In the genomic region with DNA sequence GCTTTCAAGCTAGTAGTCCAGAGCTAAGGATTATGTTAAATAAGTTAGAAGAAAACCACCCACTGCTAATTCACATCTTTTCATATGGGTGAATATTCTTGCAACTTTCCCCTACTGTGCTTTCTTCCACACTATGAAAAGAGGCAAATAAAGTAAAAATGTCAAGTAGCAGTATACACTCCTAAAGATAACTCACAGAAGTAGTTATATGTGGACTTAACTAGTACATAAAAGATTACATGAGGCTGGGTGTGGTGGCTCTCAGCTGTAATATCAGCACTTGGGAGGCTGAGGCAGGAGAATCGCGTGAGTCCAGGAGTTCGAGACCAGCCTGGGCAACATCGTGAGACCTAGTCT, we compare ENCODE assay signal across 24 cellular contexts.
DNase-seq lines count a peak whose midpoint lies in the region; ATAC-seq, FAIRE-seq and TF ChIP-seq lines count a peak whose summit lies in the region.
"Had no signal": no experiment of that assay in that cellular context is flagged by ENCODE, and none has a peak within 500 bp of the region (broad histone marks: within the 10 kb centered on the region; RNA-seq: fewer than 3 reads in every experiment).

No MANE protein-coding gene starts in this region.

- no peak overlapping the region for H2AFZ ChIP-seq in GM12878 (ENCODE audit: control insufficient read depth, low read depth, low read length)

- peak overlapping the region; percentile 94 for H3K4me2 ChIP-seq in GM12878 (ENCODE audit: control insufficient read depth, insufficient read depth)

- TF ChIP-seq EP300 in GM12878 (IDR thresholded peaks at IDR 0.05; ENCODE audit: borderline replicate concordance in 1 of 2, control insufficient read depth in 1 of 2, low read depth in 2 of 2, low read length in 2 of 2): 0 out of 4 replicates have a peak, but pooled peaks of 1 of the 2 experiments have one; percentile 0

- H3K4me3 Mint-ChIP-seq in activated naive CD4-positive, alpha-beta T cell treated with anti-CD3 and anti-CD28 coated beads, Interleukin-2, amount 10 ng/mL, durations not matched to agents 7 days and 5 days: no peak overlapping the region
- H3K4me3 Mint-ChIP-seq: CD8-positive, alpha-beta memory T cell; T-cell had no signal

- peaks cover 81% of the 10 kb centered on the region for H3K79me2 ChIP-seq in GM12878 (ENCODE audit: control insufficient read depth, insufficient read depth, low read length)

- H3K9me3 Mint-ChIP-seq in activated naive CD4-positive, alpha-beta T cell treated with anti-CD3 and anti-CD28 coated beads, Interleukin-2, amount 10 ng/mL, durations not matched to agents 7 days and 5 days: peaks cover 13% of the 10 kb centered on the region

- H3K4me1 ChIP-seq in GM12878 (ENCODE audit: control insufficient read depth, insufficient read depth, low read length): peaks cover 33% of the 10 kb centered on the region

- TF ChIP-seq RAD21 in GM12878 (IDR thresholded peaks at IDR 0.05; ENCODE audit: insufficient read depth, low read depth, low read length): 0 out of 2 replicates have a peak, but pooled peaks have one; percentile 6

- no peak for TF ChIP-seq CTCF in GM12878 (IDR thresholded peaks at IDR 0.05 in 2 of 3, conservative IDR thresholded peaks at IDR 0.05 in 1 of 3; ENCODE audit: control insufficient read depth in 2 of 3, extremely low read depth in 1 of 3, insufficient read depth in 1 of 3, low read depth in 3 of 3, low read length in 3 of 3)

- SMC1A ChIA-PET in GM12878 (lab: Charles Lee; ENCODE audit: uncharacterized antibody, unreplicated experiment): interaction anchor here (0.9 to 6.2 kb wide), 36 partner anchors 10 to 322 kb away, joined by 3 to 63 read pairs (median 9); no protein-coding TSS in a partner anchor

- H3K27me3 Mint-ChIP-seq in activated naive CD4-positive, alpha-beta T cell treated with anti-CD3 and anti-CD28 coated beads, Interleukin-2, amount 10 ng/mL, durations not matched to agents 7 days and 5 days: no peaks in the 10 kb centered on the region
- H3K27me3 Mint-ChIP-seq: CD8-positive, alpha-beta memory T cell; T-cell had no signal

- peaks cover 5% of the 10 kb centered on the region for H3K9me3 ChIP-seq in GM12878 (replicated peaks; ENCODE audit: control insufficient read depth, insufficient read depth, low read length)

- peaks cover 21% of the 10 kb centered on the region for H3K36me3 Mint-ChIP-seq in activated naive CD4-positive, alpha-beta T cell treated with anti-CD3 and anti-CD28 coated beads, Interleukin-2, amount 10 ng/mL, durations not matched to agents 7 days and 5 days

- CTCF ChIA-PET in activated naive CD4-positive, alpha-beta T cell treated with anti-CD3 and anti-CD28 coated beads, Interleukin-2, amount 10 ng/mL, durations not matched to agents 7 days and 5 days (lab: Charles Lee): interaction anchor here (0.7 kb wide), 1 partner anchor 289 kb away, joined by 3 read pairs; no protein-coding TSS in a partner anchor
- CTCF ChIA-PET in GM12878 (lab: Yijun Ruan, JAX): interaction anchor here (0.7 to 2.4 kb wide), 14 partner anchors 9 to 292 kb away, joined by 3 to 11 read pairs (median 4); no protein-coding TSS in a partner anchor

- WGBS in GM12878 (ENCODE audit: insufficient coverage, insufficient replicate concordance, low lambda C conversion rate, missing lambda C conversion rate): 98% methylated on average over 4 of the region's 4 CpGs

- POLR2A ChIA-PET in GM12878 (lab: Charles Lee): interaction anchor here (0.6 to 3.1 kb wide), 16 partner anchors 9 to 276 kb away, joined by 3 to 13 read pairs (median 6); no protein-coding TSS in a partner anchor

- H3K4me1 Mint-ChIP-seq in activated naive CD4-positive, alpha-beta T cell treated with anti-CD3 and anti-CD28 coated beads, Interleukin-2, amount 10 ng/mL, durations not matched to agents 7 days and 5 days: peaks cover 7% of the 10 kb centered on the region

- in situ Hi-C loops in GM12878 (cut with MboI): no loop called here

- FAIRE-seq in HTR-8/SVneo (lab: Jason Lieb, UNC): peak; percentile 84
- no peak for FAIRE-seq in GM12878 (lab: Jason Lieb, UNC)
- FAIRE-seq: D721Med, G401.6 had no signal

- H4K20me1 ChIP-seq in GM12878 (ENCODE audit: control insufficient read depth, insufficient read depth): no peaks in the 10 kb centered on the region

- intact Hi-C loops in GM12878 (cut with micrococcal nuclease; ENCODE audit: unreplicated experiment): loop anchor here (5.0 to 10.0 kb wide), 2 partner anchors 66 to 106 kb away; partner anchors contain the start of gene SIPA1L1

- BruUV-seq in GM12878 (replicated peaks; lab: Mats Ljungman, UMichigan): no TSS peak

- H3K27me3 ChIP-seq in GM12878 (replicated peaks in 1 of 2; ENCODE audit: control insufficient read depth in 2 of 2, insufficient read depth in 2 of 2, low read length in 1 of 2): no peaks in the 10 kb centered on the region

- TF ChIP-seq POLR2A in GM12878 (IDR thresholded peaks at IDR 0.05; ENCODE audit: low read depth, low read length): no peak

- peak overlapping the region; percentile 84 for H3K27ac ChIP-seq in GM12878 (ENCODE audit: control insufficient read depth, insufficient read depth)
- H3K27ac ChIP-seq: HL-60, KMS-11, SK-N-MC had no signal

- H3K36me3 ChIP-seq in GM12878 (ENCODE audit: control insufficient read depth in 2 of 2, insufficient read depth in 2 of 2, low read length in 1 of 2): no peaks in the 10 kb centered on the region; a peak in 2 of 4 replicates

- RAD21 ChIA-PET in GM12878 (lab: Charles Lee; ENCODE audit: unreplicated experiment): interaction anchor here (0.7 to 4.1 kb wide), 41 partner anchors 9 to 324 kb away, joined by 3 to 39 read pairs (median 5); no protein-coding TSS in a partner anchor

- no peak for DNase-seq in activated naive CD4-positive, alpha-beta T cell treated with anti-CD3 and anti-CD28 coated beads, Interleukin-2, amount 10 ng/mL, durations not matched to agents 7 days and 5 days
- DNase-seq in activated naive CD4-positive, alpha-beta T cell treated with anti-CD3 and anti-CD28 coated beads, Interleukin-2, amount 50 U/mL, for 16 hours: no peak
- no peak for DNase-seq in HTR-8/SVneo (ENCODE audit: insufficient read length, low spot score)
- no peak for DNase-seq in GM12878 (ENCODE audit: low read depth, low spot score)
- no peak for DNase-seq in HuH-7.5 (ENCODE audit: low spot score)
- no peak for DNase-seq in DMS79 (lab: John Stamatoyannopoulos, UW)
- DNase-seq: 8988T; CD8-positive, alpha-beta memory T cell; DND-41; NCI-H1436; NCI-H2029 treated with DMSO at 0.1 percent for 48 hours; NCI-H2171 treated with DMSO at 0.1 percent for 48 hours; NCI-H748 treated with DMSO at 0.1 percent for 48 hours; T-cell had no signal

- no peak overlapping the region for H3K9ac ChIP-seq in GM12878 (ENCODE audit: control insufficient read depth, insufficient read depth, low read length)
- H3K9ac ChIP-seq: KMS-11 had no signal

- ATAC-seq in GM12878: peak; percentile 36; the same call in 2 of the 3 replicates
- no peak for ATAC-seq in HG02610 (IDR thresholded peaks at IDR 0.05; ENCODE audit: unreplicated experiment)
- no peak for ATAC-seq in HG03460 (IDR thresholded peaks at IDR 0.05; ENCODE audit: unreplicated experiment)
- ATAC-seq: HCT116, Panc1, Right ventricle myocardium inferior, T-cell had no signal

- no peak overlapping the region for H3K4me3 ChIP-seq in GM12878
- H3K4me3 ChIP-seq: SK-N-MC had no signal

- H3K27ac Mint-ChIP-seq in activated naive CD4-positive, alpha-beta T cell treated with anti-CD3 and anti-CD28 coated beads, Interleukin-2, amount 10 ng/mL, durations not matched to agents 7 days and 5 days: peak overlapping the region; percentile 60
- H3K27ac Mint-ChIP-seq: T-cell had no signal

TF ChIP-seq in GM12878, 131 proteins besides CTCF, POLR2A, EP300 and RAD21 (continues in another document):
- no peak for TF ChIP-seq MYB (IDR thresholded peaks at IDR 0.05; ENCODE audit: borderline replicate concordance, low read depth, low read length)
- no peak for TF ChIP-seq E2F8 (IDR thresholded peaks at IDR 0.05; ENCODE audit: low read depth, partially characterized antibody)
- no peak for TF ChIP-seq ESRRA (IDR thresholded peaks at IDR 0.05; ENCODE audit: low read length)
- TF ChIP-seq TCF3 (IDR thresholded peaks at IDR 0.05; ENCODE audit: borderline replicate concordance, insufficient read depth, low read depth, low read length): no peak
- TF ChIP-seq SMARCA5 (IDR thresholded peaks at IDR 0.05): peak; percentile 51; the same call in 1 of the 2 replicates
